Comparison of ENCODE assay signal across 14 cellular contexts in genomic region chr18:35027206-35027605, GRCh38. TPM values are rescaled to one million over a fixed set of nuclear protein-coding genes. Genes with fewer than 3 reads are reported as not detected.
DNase-seq lines count a peak whose midpoint lies in the region; ATAC-seq and FAIRE-seq lines count a peak whose summit lies in the region.
"Had no signal": no experiment of that assay in that cellular context is flagged by ENCODE, and none has a peak within 500 bp of the region (broad histone marks: within the 10 kb centered on the region; RNA-seq: fewer than 3 reads in every experiment).

No MANE protein-coding gene starts in this region.

- H3K9me3 Mint-ChIP-seq in activated T-cell treated with anti-CD3 and anti-CD28 coated beads, Interleukin-2, amount 50 U/mL, for 72 hours, result no peaks in the 10 kb centered on the region
- H3K9me3 Mint-ChIP-seq in IgD-negative memory B cell, result no peaks in the 10 kb centered on the region
- no peaks in the 10 kb centered on the region for H3K9me3 Mint-ChIP-seq in activated naive CD8-positive, alpha-beta T cell treated with anti-CD3 and anti-CD28 coated beads, Interleukin-2, amount 50 U/mL, for 24 hours
- H3K9me3 Mint-ChIP-seq in stimulated activated naive CD8-positive, alpha-beta T cell treated with anti-CD3 and anti-CD28 coated beads, Interleukin-15, Interleukin-2, amounts not matched to agents 100 ng/mL and 50 ng/mL, for 24 hours, result no peaks in the 10 kb centered on the region
- no peaks in the 10 kb centered on the region for H3K9me3 Mint-ChIP-seq in stimulated activated memory B cell treated with anti-CD40 and anti-IgM and Interleukin-4, amounts not matched to agents 10 μg/mL and 1 μg/mL and 100 μg/mL, for 72 hours

- peak overlapping the region; percentile 36 to 58 for H3K4me3 Mint-ChIP-seq in activated T-cell treated with anti-CD3 and anti-CD28 coated beads, Interleukin-2, amount 50 U/mL, for 72 hours
- peak overlapping the region in 2 of 4 donors; percentile 9 to 39 for H3K4me3 Mint-ChIP-seq in IgD-negative memory B cell
- no peak overlapping the region for H3K4me3 Mint-ChIP-seq in activated naive CD8-positive, alpha-beta T cell treated with anti-CD3 and anti-CD28 coated beads, Interleukin-2, amount 50 U/mL, for 24 hours
- no peak overlapping the region for H3K4me3 Mint-ChIP-seq in stimulated activated naive CD8-positive, alpha-beta T cell treated with anti-CD3 and anti-CD28 coated beads, Interleukin-15, Interleukin-2, amounts not matched to agents 100 ng/mL and 50 ng/mL, for 24 hours
- no peak overlapping the region for H3K4me3 Mint-ChIP-seq in stimulated activated memory B cell treated with anti-CD40 and anti-IgM and Interleukin-4, amounts not matched to agents 10 μg/mL and 1 μg/mL and 100 μg/mL, for 72 hours

- no peak for FAIRE-seq in GM19239 (lab: Jason Lieb, UNC)

- peak; percentile 38 for ATAC-seq in activated T-cell treated with anti-CD3 and anti-CD28 coated beads, Interleukin-2, amount 50 U/mL, for 72 hours (replicated peaks in 1 of 2)
- ATAC-seq in activated naive CD8-positive, alpha-beta T cell treated with anti-CD3 and anti-CD28 coated beads, Interleukin-2, amount 50 U/mL, for 24 hours, result peak; percentile 38
- ATAC-seq in stimulated activated memory B cell treated with anti-CD40 and anti-IgM and Interleukin-4, amounts not matched to agents 10 μg/mL and 1 μg/mL and 100 μg/mL, for 72 hours, result no peak

- H3K27ac Mint-ChIP-seq in activated T-cell treated with anti-CD3 and anti-CD28 coated beads, Interleukin-2, amount 50 U/mL, for 72 hours, result peak overlapping the region; percentile 75
- peak overlapping the region in 2 of 3 donors; percentile 73 to 78 for H3K27ac Mint-ChIP-seq in IgD-negative memory B cell
- peak overlapping the region; percentile 32 for H3K27ac Mint-ChIP-seq in activated naive CD8-positive, alpha-beta T cell treated with anti-CD3 and anti-CD28 coated beads, Interleukin-2, amount 50 U/mL, for 24 hours
- peak overlapping the region; percentile 50 for H3K27ac Mint-ChIP-seq in stimulated activated naive CD8-positive, alpha-beta T cell treated with anti-CD3 and anti-CD28 coated beads, Interleukin-15, Interleukin-2, amounts not matched to agents 100 ng/mL and 50 ng/mL, for 24 hours
- H3K27ac Mint-ChIP-seq in stimulated activated memory B cell treated with anti-CD40 and anti-IgM and Interleukin-4, amounts not matched to agents 10 μg/mL and 1 μg/mL and 100 μg/mL, for 72 hours, result no peak overlapping the region
- H3K27ac Mint-ChIP-seq: progenitor cell of endocrine pancreas had no signal

- peaks cover 60% of the 10 kb centered on the region for H3K4me1 Mint-ChIP-seq in activated T-cell treated with anti-CD3 and anti-CD28 coated beads, Interleukin-2, amount 50 U/mL, for 72 hours (ENCODE audit: low read depth)
- H3K4me1 Mint-ChIP-seq in IgD-negative memory B cell, result peaks cover 20 to 25% (median 24%) of the 10 kb centered on the region in 3 donors
- peaks cover 53% of the 10 kb centered on the region for H3K4me1 Mint-ChIP-seq in activated naive CD8-positive, alpha-beta T cell treated with anti-CD3 and anti-CD28 coated beads, Interleukin-2, amount 50 U/mL, for 24 hours
- peaks cover 55% of the 10 kb centered on the region for H3K4me1 Mint-ChIP-seq in stimulated activated naive CD8-positive, alpha-beta T cell treated with anti-CD3 and anti-CD28 coated beads, Interleukin-15, Interleukin-2, amounts not matched to agents 100 ng/mL and 50 ng/mL, for 24 hours (ENCODE audit: low read depth)
- H3K4me1 Mint-ChIP-seq in stimulated activated memory B cell treated with anti-CD40 and anti-IgM and Interleukin-4, amounts not matched to agents 10 μg/mL and 1 μg/mL and 100 μg/mL, for 72 hours, result peaks cover 26% of the 10 kb centered on the region

- no peaks in the 10 kb centered on the region for H3K36me3 Mint-ChIP-seq in activated T-cell treated with anti-CD3 and anti-CD28 coated beads, Interleukin-2, amount 50 U/mL, for 72 hours (ENCODE audit: insufficient read depth in 2 of 2)
- H3K36me3 Mint-ChIP-seq in IgD-negative memory B cell, result no peaks in the 10 kb centered on the region
- H3K36me3 Mint-ChIP-seq in activated naive CD8-positive, alpha-beta T cell treated with anti-CD3 and anti-CD28 coated beads, Interleukin-2, amount 50 U/mL, for 24 hours (ENCODE audit: low read depth), result no peaks in the 10 kb centered on the region
- H3K36me3 Mint-ChIP-seq in stimulated activated naive CD8-positive, alpha-beta T cell treated with anti-CD3 and anti-CD28 coated beads, Interleukin-15, Interleukin-2, amounts not matched to agents 100 ng/mL and 50 ng/mL, for 24 hours (ENCODE audit: low read depth), result no peaks in the 10 kb centered on the region
- H3K36me3 Mint-ChIP-seq in stimulated activated memory B cell treated with anti-CD40 and anti-IgM and Interleukin-4, amounts not matched to agents 10 μg/mL and 1 μg/mL and 100 μg/mL, for 72 hours, result no peaks in the 10 kb centered on the region

- peak in 1 of 2 donors; percentile 18 for DNase-seq in activated T-cell treated with anti-CD3 and anti-CD28 coated beads, Interleukin-2, amount 50 U/mL, for 72 hours
- DNase-seq in activated T-cell treated with anti-CD3 and anti-CD28 coated beads for 4 hours (no peak), GM19239 (ENCODE audit: insufficient read length, low spot score) (no peak)
- no peak for DNase-seq in activated naive CD8-positive, alpha-beta T cell treated with anti-CD3 and anti-CD28 coated beads, Interleukin-2, amount 50 U/mL, for 24 hours
- DNase-seq in stimulated activated CD4-positive, alpha-beta T cell treated with anti-CD3 and anti-CD28 coated beads, Interleukin-4, amount 100 ng/mL, for 1 hour, result no peak
- DNase-seq: activated effector memory CD4-positive, alpha-beta T cell treated with Interleukin-2 at 50 U/mL for 16 hours; DND-41; effector CD8-positive, alpha-beta T cell; esophagus squamous epithelium; Right ventricle myocardium superior had no signal

- no peaks in the 10 kb centered on the region for H3K27me3 Mint-ChIP-seq in activated T-cell treated with anti-CD3 and anti-CD28 coated beads, Interleukin-2, amount 50 U/mL, for 72 hours (ENCODE audit: low read depth)
- H3K27me3 Mint-ChIP-seq in IgD-negative memory B cell, result peaks cover 1% of the 10 kb centered on the region
- H3K27me3 Mint-ChIP-seq in activated naive CD8-positive, alpha-beta T cell treated with anti-CD3 and anti-CD28 coated beads, Interleukin-2, amount 50 U/mL, for 24 hours, result no peaks in the 10 kb centered on the region
- H3K27me3 Mint-ChIP-seq in stimulated activated naive CD8-positive, alpha-beta T cell treated with anti-CD3 and anti-CD28 coated beads, Interleukin-15, Interleukin-2, amounts not matched to agents 100 ng/mL and 50 ng/mL, for 24 hours, result no peaks in the 10 kb centered on the region
- H3K27me3 Mint-ChIP-seq in stimulated activated memory B cell treated with anti-CD40 and anti-IgM and Interleukin-4, amounts not matched to agents 10 μg/mL and 1 μg/mL and 100 μg/mL, for 72 hours, result no peaks in the 10 kb centered on the region
- H3K27me3 Mint-ChIP-seq: progenitor cell of endocrine pancreas had no signal

RNA-seq across cellular contexts. Expression of gene MAPRE2, which starts 14.0 kb away (rescaled TPM):
- total RNA-seq in activated T-cell treated with anti-CD3 and anti-CD28 coated beads, Interleukin-2, amount 50 U/mL, for 72 hours, result 10 to 100 TPM; 53.4 to 54.1 TPM
- polyA plus RNA-seq in IgD-negative memory B cell, result 63.3 TPM

Comparison
In these comparisons a context has a peak if more than half of its experiments do, and no peak if none do; other contexts are left out.
1. H3K4me3 Mint-ChIP-seq: peak in activated T-cell treated with anti-CD3 and anti-CD28 coated beads, Interleukin-2, amount 50 U/mL, for 72 hours (2 of 2); none in activated naive CD8-positive, alpha-beta T cell treated with anti-CD3 and anti-CD28 coated beads, Interleukin-2, amount 50 U/mL, for 24 hours (single experiment), stimulated activated naive CD8-positive, alpha-beta T cell treated with anti-CD3 and anti-CD28 coated beads, Interleukin-15, Interleukin-2, amounts not matched to agents 100 ng/mL and 50 ng/mL, for 24 hours (single experiment) and stimulated activated memory B cell treated with anti-CD40 and anti-IgM and Interleukin-4, amounts not matched to agents 10 μg/mL and 1 μg/mL and 100 μg/mL, for 72 hours (single experiment).